16 cellular contexts compared by ENCODE assay signal in genomic region chr1:107794571-107794970, GRCh38.
"Had no signal": no experiment of that assay in that cellular context is flagged by ENCODE, and none has a peak within 500 bp of the region (broad histone marks: within the 10 kb centered on the region; RNA-seq: fewer than 3 reads in every experiment).

No MANE protein-coding gene starts in this region.

- H3K4me1 ChIP-seq: gastroesophageal sphincter, left ventricle myocardium inferior, right atrium auricular region, upper lobe of right lung had no signal

- H3K9me3 ChIP-seq: gastroesophageal sphincter, left ventricle myocardium inferior, neutrophil, right atrium auricular region, upper lobe of right lung had no signal

- H3K27ac Mint-ChIP-seq: activated CD8-positive, alpha-beta memory T cell treated with anti-CD3 and anti-CD28 coated beads, Interleukin-2, amount 10 ng/mL, durations not matched to agents 7 days and 5 days; stimulated activated naive B cell treated with anti-CD40 and anti-IgM and Interleukin-4, amounts not matched to agents 10 μg/mL and 1 μg/mL and 100 μg/mL, for 72 hours; T-helper 1 cell treated with Interleukin-12 subunit alpha and Interleukin-12 subunit beta and Interleukin-4 antibody, amounts not matched to agents 30 μg/mL and 1 μg/mL, for 36 hours had no signal

- H3K36me3 Mint-ChIP-seq: activated CD8-positive, alpha-beta memory T cell treated with anti-CD3 and anti-CD28 coated beads, Interleukin-2, amount 10 ng/mL, durations not matched to agents 7 days and 5 days; stimulated activated naive B cell treated with anti-CD40 and anti-IgM and Interleukin-4, amounts not matched to agents 10 μg/mL and 1 μg/mL and 100 μg/mL, for 72 hours had no signal

- H3K36me3 ChIP-seq: gastroesophageal sphincter, left ventricle myocardium inferior, neutrophil, right atrium auricular region, upper lobe of right lung had no signal

- H3K4me3 ChIP-seq: coronary artery, gastroesophageal sphincter, left ventricle myocardium inferior, right atrium auricular region, SK-N-MC, upper lobe of right lung had no signal

- H3K9me3 Mint-ChIP-seq: stimulated activated naive B cell treated with anti-CD40 and anti-IgM and Interleukin-4, amounts not matched to agents 10 μg/mL and 1 μg/mL and 100 μg/mL, for 72 hours; T-helper 1 cell treated with Interleukin-12 subunit alpha and Interleukin-12 subunit beta and Interleukin-4 antibody, amounts not matched to agents 30 μg/mL and 1 μg/mL, for 36 hours had no signal

- H3K4me3 Mint-ChIP-seq: activated CD8-positive, alpha-beta memory T cell treated with anti-CD3 and anti-CD28 coated beads, Interleukin-2, amount 10 ng/mL, durations not matched to agents 7 days and 5 days; T-helper 1 cell treated with Interleukin-12 subunit alpha and Interleukin-12 subunit beta and Interleukin-4 antibody, amounts not matched to agents 30 μg/mL and 1 μg/mL, for 36 hours had no signal

- H3K27me3 ChIP-seq: gastroesophageal sphincter, neutrophil, right atrium auricular region, upper lobe of right lung had no signal

- H3K27ac ChIP-seq: coronary artery, epithelial cell of prostate, gastroesophageal sphincter, left ventricle myocardium inferior, neutrophil, right atrium auricular region, SK-N-MC, upper lobe of right lung had no signal

- DNase-seq: activated CD8-positive, alpha-beta memory T cell treated with anti-CD3 and anti-CD28 coated beads, Interleukin-2, amount 10 ng/mL, durations not matched to agents 7 days and 5 days; activated gamma-delta T cell treated with Interleukin-2 at 50 U/mL for 16 hours; activated T-cell treated with anti-CD3 and anti-CD28 coated beads, Interleukin-2, amount 50 U/mL, for 48 hours; effector CD4-positive, alpha-beta T cell; kidney; left ventricle myocardium inferior; posterior cingulate gyrus; stimulated activated naive B cell treated with anti-CD40 and anti-IgM and Interleukin-4, amounts not matched to agents 10 μg/mL and 1 μg/mL and 100 μg/mL, for 72 hours; upper lobe of right lung had no signal

- ATAC-seq: activated CD8-positive, alpha-beta memory T cell treated with anti-CD3 and anti-CD28 coated beads, Interleukin-2, amount 10 ng/mL, durations not matched to agents 7 days and 5 days; gastroesophageal sphincter; stimulated activated naive B cell treated with anti-CD40 and anti-IgM and Interleukin-4, amounts not matched to agents 10 μg/mL and 1 μg/mL and 100 μg/mL, for 72 hours; upper lobe of right lung had no signal

- H3K27me3 Mint-ChIP-seq: activated CD8-positive, alpha-beta memory T cell treated with anti-CD3 and anti-CD28 coated beads, Interleukin-2, amount 10 ng/mL, durations not matched to agents 7 days and 5 days; stimulated activated naive B cell treated with anti-CD40 and anti-IgM and Interleukin-4, amounts not matched to agents 10 μg/mL and 1 μg/mL and 100 μg/mL, for 72 hours had no signal
